In genomic region chr10:17684537-17684936, GRCh38 we compare ENCODE assay signal across 14 cellular contexts. TPM values are rescaled to one million over a fixed set of nuclear protein-coding genes. Genes with fewer than 3 reads are reported as not detected.
DNase-seq lines count a peak whose midpoint lies in the region; ATAC-seq, FAIRE-seq and TF ChIP-seq lines count a peak whose summit lies in the region.
"Had no signal": no experiment of that assay in that cellular context is flagged by ENCODE, and none has a peak within 500 bp of the region (broad histone marks: within the 10 kb centered on the region; RNA-seq: fewer than 3 reads in every experiment).

No MANE protein-coding gene starts in this region.

- POLR2A ChIA-PET in GM10248 (lab: Yijun Ruan, JAX): no interaction called here
- POLR2A ChIA-PET in MCF 10A (lab: Yijun Ruan, JAX): interaction anchor here (1.8 kb wide), 1 partner anchor 11 kb away, joined by 7 read pairs; no protein-coding TSS in a partner anchor

- TF ChIP-seq CTCF in GM10248 (IDR thresholded peaks at IDR 0.05; ENCODE audit: control extremely low read depth, extremely low read depth, low read depth, missing control alignments) (no peak), MCF 10A (IDR thresholded peaks at IDR 0.05; ENCODE audit: unreplicated experiment) (no peak)

- no peaks in the 10 kb centered on the region for H3K27me3 Mint-ChIP-seq in MCF 10A (ENCODE audit: insufficient read depth, unreplicated experiment)
- H3K27me3 Mint-ChIP-seq: activated CD4-positive, alpha-beta T cell treated with anti-CD3 and anti-CD28 coated beads, Interleukin-2, amount 10 ng/mL, durations not matched to agents 24 days and 14 days; naive thymus-derived CD4-positive, alpha-beta T cell; type B pancreatic cell had no signal

- peaks cover 28% of the 10 kb centered on the region for H3K4me1 Mint-ChIP-seq in MCF 10A (ENCODE audit: insufficient read depth, unreplicated experiment)

- peaks cover 15% of the 10 kb centered on the region for H3K36me3 Mint-ChIP-seq in MCF 10A (ENCODE audit: insufficient read depth, unreplicated experiment)

- H3K9me3 Mint-ChIP-seq in MCF 10A (ENCODE audit: unreplicated experiment): no peaks in the 10 kb centered on the region
- H3K9me3 Mint-ChIP-seq: activated CD4-positive, alpha-beta T cell treated with anti-CD3 and anti-CD28 coated beads, Interleukin-2, amount 10 ng/mL, durations not matched to agents 24 days and 14 days; type B pancreatic cell had no signal

- FAIRE-seq in GM19239 (lab: Jason Lieb, UNC): peak; percentile 45
- FAIRE-seq: H1, kidney had no signal

- CTCF ChIA-PET in GM10248 (lab: Yijun Ruan, JAX): interaction anchor here (0.8 kb wide), 1 partner anchor 40 kb away, joined by 3 read pairs; the partner anchor contains the start of gene STAM
- CTCF ChIA-PET in MCF 10A (lab: Yijun Ruan, JAX): interaction anchor here (0.7 kb wide), 2 partner anchors 10 to 52 kb away, joined by 3 to 4 read pairs; no protein-coding TSS in a partner anchor

- ATAC-seq in HG02852 (IDR thresholded peaks at IDR 0.05; ENCODE audit: unreplicated experiment) (peak; percentile 57), HG03571 (IDR thresholded peaks at IDR 0.05; ENCODE audit: unreplicated experiment) (no peak)
- ATAC-seq: naive thymus-derived CD4-positive, alpha-beta T cell had no signal

- intact Hi-C loops in MCF 10A (cut with micrococcal nuclease): no loop called here

- no TSS peak for BruUV-seq in MCF 10A (replicated peaks; lab: Mats Ljungman, UMichigan)

- no peak overlapping the region for H3K27ac Mint-ChIP-seq in MCF 10A (ENCODE audit: low read depth, unreplicated experiment)
- H3K27ac Mint-ChIP-seq: type B pancreatic cell had no signal

- DNase-seq in GM10248 (ENCODE audit: extremely low spot score): peak; percentile 18
- no peak for DNase-seq in GM19239 (ENCODE audit: insufficient read length, low spot score)
- DNase-seq in RPMI7951 (ENCODE audit: low read depth): peak; percentile 24
- DNase-seq in activated naive CD4-positive, alpha-beta T cell (lab: John Stamatoyannopoulos, UW): no peak
- no peak for DNase-seq in DMS53 (lab: John Stamatoyannopoulos, UW)
- no peak for DNase-seq in MCF 10A (ENCODE audit: unreplicated experiment)
- DNase-seq: activated CD4-positive, alpha-beta T cell treated with anti-CD3 and anti-CD28 coated beads, Interleukin-2, amount 10 ng/mL, durations not matched to agents 24 days and 14 days; kidney; NCI-H146 had no signal

- H3K4me3 Mint-ChIP-seq in MCF 10A (ENCODE audit: unreplicated experiment): no peak overlapping the region
- H3K4me3 Mint-ChIP-seq: activated CD4-positive, alpha-beta T cell treated with anti-CD3 and anti-CD28 coated beads, Interleukin-2, amount 10 ng/mL, durations not matched to agents 24 days and 14 days; naive thymus-derived CD4-positive, alpha-beta T cell; type B pancreatic cell had no signal

RNA-seq across cellular contexts. Expression of gene STAM, which starts 40.6 kb away (rescaled TPM):
- 37.1 and 48.5 TPM in 2 replicates for total RNA-seq in RPMI7951 (2014; rRNA removed; shearing (Covaris generic))
- total RNA-seq in MCF 10A (2022): 35.4 and 55.5 TPM in 2 replicates

Comparison
In these comparisons a context has a peak if more than half of its experiments do, and no peak if none do; other contexts are left out.
1. DNase-seq: peak in GM10248 (single experiment) and RPMI7951 (single experiment); none in GM19239 (single experiment), activated naive CD4-positive, alpha-beta T cell (0 of 4), DMS53 (single experiment) and MCF 10A (single experiment).